Comparison of ENCODE assay signal across 8 cellular contexts in genomic region chr4:83484500-83485431, GRCh38. TPM values are rescaled to one million over a fixed set of nuclear protein-coding genes. Genes with fewer than 3 reads are reported as not detected.
DNase-seq lines count a peak whose midpoint lies in the region; ATAC-seq and TF ChIP-seq lines count a peak whose summit lies in the region.

Gene ABRAXAS1, minus strand, starts transcription at chr4:83485100. Its CDS starts 28 bp downstream, at chr4:83485072.

- intact Hi-C loops in ascending aorta (cut with DNase I) = loop anchor here (1.0 to 10.0 kb wide), 7 partner anchors 29 to 1200 kb away; partner anchors contain the start of genes COPS4, GPAT3, HELQ and HNRNPD
- intact Hi-C loops in right cardiac atrium (cut with DNase I) = loop anchor here in 1 of 4 donors (2.0 kb wide), 1 partner anchor 26 kb away; no protein-coding TSS in a partner anchor
- intact Hi-C loops in uterus (cut with DNase I; ENCODE audit: low total_unique reads) = no loop called here

- H3K27me3 ChIP-seq in ascending aorta (no peaks in the 10 kb centered on the region), right cardiac atrium (ENCODE audit: control insufficient read depth, insufficient read depth) (no peaks in the 10 kb centered on the region), uterus (no peaks in the 10 kb centered on the region)

- TF ChIP-seq POLR2A in uterus (IDR thresholded peaks at IDR 0.05) = peak; percentile 94 to 97

- H3K9me3 ChIP-seq in ascending aorta (no peaks in the 10 kb centered on the region), right cardiac atrium (ENCODE audit: control insufficient read depth, low read length) (no peaks in the 10 kb centered on the region), uterus (no peaks in the 10 kb centered on the region)

- H3K27ac ChIP-seq in ascending aorta = peak within 1 kb of the TSS; percentile 81 to 96
- H3K27ac ChIP-seq in right cardiac atrium (ENCODE audit: low read length) = peak within 1 kb of the TSS; percentile 74
- H3K27ac ChIP-seq in uterus = peak within 1 kb of the TSS; percentile 87 to 91

- no peak for TF ChIP-seq CTCF in ascending aorta (IDR thresholded peaks at IDR 0.05)
- TF ChIP-seq CTCF in uterus (IDR thresholded peaks at IDR 0.05) = peak in 1 of 4 experiments; percentile 10

- ATAC-seq in GM18502 (IDR thresholded peaks at IDR 0.05; ENCODE audit: poor library complexity, unreplicated experiment) (peak; percentile 97), HG02943 (IDR thresholded peaks at IDR 0.05; ENCODE audit: low read depth, unreplicated experiment) (peak; percentile 97), right cardiac atrium (peak; percentile 100)

- under 1% methylated on average over 93 of the region's 93 CpGs for whole genome bisulfite sequencing in right cardiac atrium

- DNase-seq in NCI-H187 (lab: John Stamatoyannopoulos, UW) (peak; percentile 91 to 96), T-helper 2 cell (peak; percentile 88 to 97 (median 91)), ascending aorta (ENCODE audit: low spot score in 2 of 2) (peak; percentile 80 to 97), right cardiac atrium (peak; percentile 94 to 99 (median 98)), putamen (ENCODE audit: low spot score) (peak; percentile 95), uterus (peak; percentile 94)

- H3K36me3 ChIP-seq in ascending aorta = no peaks in the 10 kb centered on the region
- no peaks in the 10 kb centered on the region for H3K36me3 ChIP-seq in uterus

- H3K4me3 ChIP-seq in ascending aorta (peak within 1 kb of the TSS; percentile 71 to 89), right cardiac atrium (ENCODE audit: low read length) (peak within 1 kb of the TSS; percentile 72), uterus (peak within 1 kb of the TSS; percentile 63 to 78)

- H3K4me1 ChIP-seq in ascending aorta = peaks cover 0 to 12% of the 10 kb centered on the region in 2 donors
- no peaks in the 10 kb centered on the region for H3K4me1 ChIP-seq in right cardiac atrium (ENCODE audit: control insufficient read depth, insufficient read depth, low read length)
- H3K4me1 ChIP-seq in uterus = no peaks in the 10 kb centered on the region

RNA-seq across cellular contexts. Expression of gene ABRAXAS1, which starts in this region (rescaled TPM):
- total RNA-seq in ascending aorta = 13.7 TPM
- 10 to 100 TPM in 1 of 4 donors, 1 to 10 TPM in 3; 5.2 to 10.0 (median 7.1) TPM for total RNA-seq in right cardiac atrium
- 3.0 TPM for polyA plus RNA-seq in right cardiac atrium
- 10 to 100 TPM in 3 of 4 donors, 1 to 10 TPM in 1; 7.4 to 61.5 (median 29.3) TPM for total RNA-seq in uterus

Comparison
In these comparisons a context has a peak if more than half of its experiments do, and no peak if none do; other contexts are left out.
1. Peak in every context shown above with its lines: DNase-seq, ATAC-seq, H3K4me3 ChIP-seq and H3K27ac ChIP-seq.